Comparison of ENCODE assay signal across 11 cellular contexts in the genomic region with DNA sequence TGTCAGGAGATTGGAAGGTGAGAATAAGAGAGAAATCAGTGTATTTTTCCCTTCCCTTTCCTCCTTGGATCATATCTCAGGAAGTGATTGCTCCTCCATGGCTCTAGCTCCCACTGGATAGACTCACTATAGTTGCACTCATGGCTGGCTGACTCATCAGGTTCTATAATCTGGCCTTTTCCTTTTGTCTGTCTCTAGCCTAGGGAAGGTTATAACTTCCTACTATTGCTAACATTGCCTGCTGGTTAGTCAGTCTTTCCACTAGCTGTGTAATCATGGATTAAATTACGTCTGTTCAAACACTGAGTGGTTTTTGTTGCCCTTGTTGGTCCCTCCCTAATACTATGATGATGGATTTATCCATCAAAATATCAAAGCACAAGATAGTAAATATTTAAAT.
DNase-seq lines count a peak whose midpoint lies in the region; ATAC-seq, FAIRE-seq and TF ChIP-seq lines count a peak whose summit lies in the region.
"Had no signal": no experiment of that assay in that cellular context is flagged by ENCODE, and none has a peak within 500 bp of the region (broad histone marks: within the 10 kb centered on the region; RNA-seq: fewer than 3 reads in every experiment).

No MANE protein-coding gene starts in this region.

- no peaks in the 10 kb centered on the region for H4K20me1 ChIP-seq in PC-9 (ENCODE audit: insufficient read depth)
- no peaks in the 10 kb centered on the region for H4K20me1 ChIP-seq in endothelial cell of umbilical vein (replicated peaks; ENCODE audit: control insufficient read depth, extremely low read depth, insufficient read depth, low read length)

- H3K27ac ChIP-seq in PC-9 (peak overlapping the region; percentile 44; the same call in 1 of the 2 replicates), endothelial cell of umbilical vein (ENCODE audit: insufficient read depth, low read depth, low read length) (peak overlapping the region; percentile 55)
- H3K27ac ChIP-seq: heart right ventricle had no signal

- dilution Hi-C loops in endothelial cell of umbilical vein (cut with MboI; ENCODE audit: extremely low pct_ligation_motif_present, low sequenced_read_pairs), result no loop called here

- H2AFZ ChIP-seq in PC-9 (0 out of 2 replicates have a peak overlapping the region, but pooled peaks have one; percentile 48), endothelial cell of umbilical vein (ENCODE audit: low read depth, low read length) (no peak overlapping the region)

- POLR2A ChIA-PET in PC-9 (lab: Charles Lee; ENCODE audit: unreplicated experiment), result no interaction called here
- POLR2A ChIA-PET in endothelial cell of umbilical vein (lab: Charles Lee), result no interaction called here

- no peak overlapping the region for H3K9ac ChIP-seq in endothelial cell of umbilical vein (replicated peaks; ENCODE audit: extremely low read depth, insufficient read depth, low read length)

- H3K79me2 ChIP-seq in PC-9 (ENCODE audit: low read depth) (no peaks in the 10 kb centered on the region), endothelial cell of umbilical vein (ENCODE audit: control insufficient read depth, insufficient read depth, low read length) (no peaks in the 10 kb centered on the region)

- peak; percentile 81 for ATAC-seq in omental fat pad (ENCODE audit: low FRiP score)
- ATAC-seq in activated CD4-positive, CD25-positive, alpha-beta regulatory T cell treated with anti-CD3 and anti-CD28 coated beads, Interleukin-2, amount 50 U/mL, for 24 hours, result no peak
- ATAC-seq in Right ventricle myocardium superior (ENCODE audit: poor library complexity), result no peak
- no peak for ATAC-seq in HG02571 (IDR thresholded peaks at IDR 0.05; ENCODE audit: unreplicated experiment)

- TF ChIP-seq CTCF in PC-9 (conservative IDR thresholded peaks at IDR 0.05) (no peak), endothelial cell of umbilical vein (IDR thresholded peaks at IDR 0.05; ENCODE audit: extremely low read depth in 1 of 2, insufficient read depth in 1 of 2, low read depth in 1 of 2, low read length in 2 of 2) (no peak), omental fat pad (IDR thresholded peaks at IDR 0.05) (no peak)

- H3K9me3 ChIP-seq in PC-9 (ENCODE audit: insufficient read depth, low read depth) (no peaks in the 10 kb centered on the region), endothelial cell of umbilical vein (replicated peaks; ENCODE audit: control insufficient read depth, insufficient read depth, low read length) (peaks cover 1% of the 10 kb centered on the region)
- H3K9me3 ChIP-seq: heart right ventricle had no signal

- H3K36me3 ChIP-seq in PC-9 (ENCODE audit: low read depth), result no peaks in the 10 kb centered on the region
- H3K36me3 ChIP-seq in endothelial cell of umbilical vein (ENCODE audit: control insufficient read depth in 2 of 2, extremely low read depth in 1 of 2, insufficient read depth in 2 of 2, low read length in 2 of 2), result no peaks in the 10 kb centered on the region
- H3K36me3 ChIP-seq: heart right ventricle had no signal

- peak; percentile 95 for FAIRE-seq in endothelial cell of umbilical vein (lab: Jason Lieb, UNC)

- H3K4me2 ChIP-seq in PC-9 (no peak overlapping the region), endothelial cell of umbilical vein (ENCODE audit: insufficient read depth, low read length) (peak overlapping the region; percentile 7)

- no peaks in the 10 kb centered on the region for H3K9me2 ChIP-seq in PC-9 (ENCODE audit: insufficient read depth)

- no peak for TF ChIP-seq POLR2A in endothelial cell of umbilical vein (IDR thresholded peaks at IDR 0.05; ENCODE audit: low read depth, low read length)

- no peaks in the 10 kb centered on the region for H3F3A ChIP-seq in PC-9 (ENCODE audit: insufficient read depth, low read depth)

- CTCF ChIA-PET in PC-9 (lab: Charles Lee), result no interaction called here
- CTCF ChIA-PET in endothelial cell of umbilical vein (lab: Charles Lee), result interaction anchor here (0.7 to 1.7 kb wide), 7 partner anchors 9 to 197 kb away, joined by 3 to 11 read pairs (median 3); no protein-coding TSS in a partner anchor

- intact Hi-C loops in PC-9 (cut with micrococcal nuclease; ENCODE audit: unreplicated experiment), result no loop called here
- intact Hi-C loops in endothelial cell of umbilical vein (cut with micrococcal nuclease), result loop anchor here (1.0 to 5.0 kb wide), 3 partner anchors 68 to 197 kb away; no protein-coding TSS in a partner anchor
- intact Hi-C loops in Right ventricle myocardium superior (cut with DNase I), result no loop called here

- H3K9me1 ChIP-seq in endothelial cell of umbilical vein (replicated peaks; ENCODE audit: control insufficient read depth, extremely low read depth, insufficient read depth, low read length), result no peaks in the 10 kb centered on the region

- H3K27me3 ChIP-seq in PC-9 (ENCODE audit: insufficient read depth, low read depth), result no peaks in the 10 kb centered on the region
- no peaks in the 10 kb centered on the region for H3K27me3 ChIP-seq in endothelial cell of umbilical vein (ENCODE audit: control insufficient read depth in 2 of 2, insufficient read depth in 2 of 2, low read length in 2 of 2)
- H3K27me3 ChIP-seq: heart right ventricle had no signal

- no TSS peak for BruUV-seq in PC-9 (replicated peaks; lab: Mats Ljungman, UMichigan)
- BruUV-seq in endothelial cell of umbilical vein (replicated peaks; lab: Mats Ljungman, UMichigan), result no TSS peak

- H3K4me3 ChIP-seq in PC-9 (no peak overlapping the region), endothelial cell of umbilical vein (replicated peaks in 1 of 3; ENCODE audit: insufficient read depth in 1 of 3, low read depth in 1 of 3, low read length in 3 of 3) (no peak overlapping the region)
- H3K4me3 ChIP-seq: heart right ventricle had no signal

- H3K4me1 ChIP-seq in PC-9 (replicated peaks; ENCODE audit: insufficient read depth) (no peaks in the 10 kb centered on the region; the same call in 1 of the 2 replicates), endothelial cell of umbilical vein (ENCODE audit: control insufficient read depth, extremely low read depth, insufficient read depth, low read length) (peaks cover 5% of the 10 kb centered on the region)
- H3K4me1 ChIP-seq: heart right ventricle had no signal

- peak; percentile 80 for DNase-seq in GM04504 (ENCODE audit: low read depth)
- DNase-seq in PC-9, result peak; percentile 39 to 77
- DNase-seq in endothelial cell of umbilical vein (ENCODE audit: low read depth, low spot score), result peak; percentile 92
- DNase-seq in omental fat pad (ENCODE audit: low spot score), result no peak
- no peak for DNase-seq in NCI-H146 treated with DMSO at 0.1 percent for 48 hours (lab: John Stamatoyannopoulos, UW; ENCODE audit: unreplicated experiment)
- DNase-seq in Right ventricle myocardium superior, result no peak
- DNase-seq: activated CD4-positive, CD25-positive, alpha-beta regulatory T cell treated with anti-CD3 and anti-CD28 coated beads, Interleukin-2, amount 50 U/mL, for 72 hours; activated naive CD4-positive, alpha-beta T cell treated with anti-CD3 and anti-CD28 coated beads, Interleukin-2, amount 50 U/mL, for 16 hours; heart right ventricle had no signal

TF ChIP-seq in endothelial cell of umbilical vein, 7 proteins besides CTCF, POLR2A, EP300 and RAD21:
- TF ChIP-seq POLR2AphosphoS5 (IDR thresholded peaks at IDR 0.05; ENCODE audit: insufficient read depth, low read depth, low read length) (peak; percentile 77), FOS (IDR thresholded peaks at IDR 0.05; ENCODE audit: borderline replicate concordance, insufficient read depth, low read length) (peak; percentile 99), JUN (IDR thresholded peaks at IDR 0.05; ENCODE audit: borderline replicate concordance, insufficient read depth, insufficient read length, low read depth) (peak; percentile 85), EZH2 (IDR thresholded peaks at IDR 0.05; ENCODE audit: borderline replicate concordance, low read depth, low read length, severe bottlenecking) (no peak), GATA2 (IDR thresholded peaks at IDR 0.05; ENCODE audit: insufficient read depth, insufficient read length, low read depth, low read length) (peak; percentile 87)
- TF ChIP-seq, protein P1, sequence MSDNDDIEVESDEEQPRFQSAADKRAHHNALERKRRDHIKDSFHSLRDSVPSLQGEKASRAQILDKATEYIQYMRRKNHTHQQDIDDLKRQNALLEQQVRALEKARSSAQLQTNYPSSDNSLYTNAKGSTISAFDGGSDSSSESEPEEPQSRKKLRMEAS (IDR thresholded peaks at IDR 0.05; ENCODE audit: insufficient read depth, insufficient read length), result no peak

Comparison
In these comparisons a context has a peak if more than half of its experiments do, and no peak if none do; other contexts are left out.
1. DNase-seq: peak in GM04504 (single experiment), PC-9 (2 of 2) and endothelial cell of umbilical vein (single experiment); none in omental fat pad (single experiment), NCI-H146 treated with DMSO at 0.1 percent for 48 hours (single experiment) and Right ventricle myocardium superior (single experiment).